ENCODE assay signal across 16 cellular contexts in genomic region chr15:101183926-101184305, GRCh38.
DNase-seq lines count a peak whose midpoint lies in the region; ATAC-seq and TF ChIP-seq lines count a peak whose summit lies in the region.
"Had no signal": no experiment of that assay in that cellular context is flagged by ENCODE, and none has a peak within 500 bp of the region (broad histone marks: within the 10 kb centered on the region; RNA-seq: fewer than 3 reads in every experiment).

No MANE protein-coding gene starts in this region.

- peaks cover 93% of the 10 kb centered on the region for H3K79me2 ChIP-seq in osteoblast (ENCODE audit: insufficient read depth, low read length)

- DNase-seq in right atrium auricular region (ENCODE audit: low spot score) = no peak
- no peak for DNase-seq in Right ventricle myocardium superior
- DNase-seq in chondrocyte (ENCODE audit: low spot score) = no peak
- DNase-seq in osteoblast (ENCODE audit: insufficient read length, low spot score, missing footprints) = no peak
- no peak for DNase-seq in coronary artery (ENCODE audit: low spot score)
- DNase-seq: HCEC 1CT; naive B cell; NCI-H1436; NCI-H2171 treated with DMSO at 0.1 percent for 48 hours; NCI-H748 treated with DMSO at 0.1 percent for 48 hours; stimulated activated CD4-positive, alpha-beta T cell treated with anti-CD3 and anti-CD28 coated beads, Interleukin-4, amount 100 ng/mL, for 24 hours had no signal

- TF ChIP-seq CTCF in right atrium auricular region (IDR thresholded peaks at IDR 0.05) = no peak
- TF ChIP-seq CTCF in chondrocyte (IDR thresholded peaks at IDR 0.05) = no peak
- no peak for TF ChIP-seq CTCF in osteoblast (IDR thresholded peaks at IDR 0.05; ENCODE audit: extremely low read depth, low read depth, low read length)
- TF ChIP-seq CTCF in coronary artery (IDR thresholded peaks at IDR 0.05) = no peak

- H3K4me3 ChIP-seq in right atrium auricular region (no peak overlapping the region), osteoblast (ENCODE audit: insufficient read depth, low read length) (no peak overlapping the region), coronary artery (no peak overlapping the region)

- no peaks in the 10 kb centered on the region for H3K27me3 Mint-ChIP-seq in chondrocyte (ENCODE audit: low read depth)
- H3K27me3 Mint-ChIP-seq: naive B cell had no signal

- H3K27ac Mint-ChIP-seq in chondrocyte (ENCODE audit: unreplicated experiment) = peak overlapping the region; percentile 24
- H3K27ac Mint-ChIP-seq: T-helper 1 cell treated with Interleukin-12 subunit alpha and Interleukin-12 subunit beta and Interleukin-4 antibody, amounts not matched to agents 30 μg/mL and 1 μg/mL, for 36 hours had no signal

- peaks cover 0 to 82% of the 10 kb centered on the region in 2 donors for H3K4me1 ChIP-seq in right atrium auricular region
- H3K4me1 ChIP-seq in osteoblast (ENCODE audit: insufficient read depth, low read length) = peaks cover 38% of the 10 kb centered on the region
- H3K4me1 ChIP-seq: parathyroid adenoma had no signal

- no peaks in the 10 kb centered on the region for H3K27me3 ChIP-seq in right atrium auricular region
- H3K27me3 ChIP-seq in osteoblast (ENCODE audit: insufficient read depth, low read length) = no peaks in the 10 kb centered on the region

- no peak overlapping the region for H3K4me3 Mint-ChIP-seq in chondrocyte (ENCODE audit: unreplicated experiment)
- H3K4me3 Mint-ChIP-seq: naive B cell; T-helper 1 cell treated with Interleukin-12 subunit alpha and Interleukin-12 subunit beta and Interleukin-4 antibody, amounts not matched to agents 30 μg/mL and 1 μg/mL, for 36 hours had no signal

- H3K36me3 ChIP-seq in right atrium auricular region (no peaks in the 10 kb centered on the region), osteoblast (ENCODE audit: insufficient read depth, low read length) (peaks cover 33% of the 10 kb centered on the region)

- H3K9me3 ChIP-seq in right atrium auricular region (no peaks in the 10 kb centered on the region), osteoblast (ENCODE audit: low read depth, low read length) (no peaks in the 10 kb centered on the region)

- H3K9me3 Mint-ChIP-seq in chondrocyte (ENCODE audit: low read depth) = no peaks in the 10 kb centered on the region
- H3K9me3 Mint-ChIP-seq: naive B cell; T-helper 1 cell treated with Interleukin-12 subunit alpha and Interleukin-12 subunit beta and Interleukin-4 antibody, amounts not matched to agents 30 μg/mL and 1 μg/mL, for 36 hours had no signal

- ATAC-seq in Right ventricle myocardium superior (ENCODE audit: poor library complexity) = no peak
- ATAC-seq in GM21515 (IDR thresholded peaks at IDR 0.05; ENCODE audit: unreplicated experiment) = no peak
- no peak for ATAC-seq in GM19035 (IDR thresholded peaks at IDR 0.05; ENCODE audit: unreplicated experiment)

- peaks cover 56% of the 10 kb centered on the region for H3K4me1 Mint-ChIP-seq in chondrocyte (ENCODE audit: low read depth)

- no peak overlapping the region for H2AFZ ChIP-seq in osteoblast (ENCODE audit: low read length)
- H2AFZ ChIP-seq: parathyroid adenoma had no signal

- peaks cover 4% of the 10 kb centered on the region for H4K20me1 ChIP-seq in osteoblast (ENCODE audit: insufficient read depth, low read length)

- H3K27ac ChIP-seq in right atrium auricular region (peak overlapping the region; percentile 52 to 55), osteoblast (ENCODE audit: low read depth, low read length) (peak overlapping the region; percentile 99), coronary artery (peak overlapping the region in 1 of 2 donors; percentile 45)
- H3K27ac ChIP-seq: parathyroid adenoma, VCaP had no signal

- H3K4me2 ChIP-seq in osteoblast (ENCODE audit: insufficient read depth, low read length) = no peak overlapping the region

- H3K36me3 Mint-ChIP-seq in chondrocyte (ENCODE audit: low read depth) = peaks cover 10% of the 10 kb centered on the region
- H3K36me3 Mint-ChIP-seq: naive B cell had no signal

- intact Hi-C loops in Right ventricle myocardium superior (cut with DNase I) = no loop called here
